In the genomic region with DNA sequence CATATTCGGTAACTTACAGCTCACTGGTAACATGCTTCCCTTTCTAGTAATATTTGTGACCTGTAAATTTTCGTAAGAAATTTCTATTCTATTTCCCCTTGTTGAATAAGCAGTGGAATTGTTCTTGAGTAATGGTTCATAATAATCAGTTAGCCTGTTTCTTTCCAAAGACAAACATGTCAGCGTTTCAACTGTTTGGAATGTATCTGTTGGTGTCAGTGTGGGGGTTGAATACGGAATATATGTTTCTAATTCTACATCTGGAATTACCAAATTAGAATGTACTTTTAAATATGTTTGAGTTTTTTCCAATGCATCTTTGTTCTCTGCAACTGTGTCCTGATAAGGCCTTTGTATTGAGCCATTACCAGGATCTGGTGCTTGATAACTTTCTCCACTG, we compare ENCODE assay signal across 15 cellular contexts. TPM values are rescaled to one million over a fixed set of nuclear protein-coding genes. Genes with fewer than 3 reads are reported as not detected.
DNase-seq lines count a peak whose midpoint lies in the region; ATAC-seq and TF ChIP-seq lines count a peak whose summit lies in the region.
"Had no signal": no experiment of that assay in that cellular context is flagged by ENCODE, and none has a peak within 500 bp of the region (broad histone marks: within the 10 kb centered on the region; RNA-seq: fewer than 3 reads in every experiment).

No MANE protein-coding gene starts in this region.

- H3K9ac ChIP-seq in mesendoderm (ENCODE audit: low read length) = no peak overlapping the region

- intact Hi-C loops in left ventricle myocardium inferior (cut with micrococcal nuclease) = loop anchor here (10.0 kb wide), 1 partner anchor 261 kb away; a partner anchor contains a TSS
- intact Hi-C loops in heart left ventricle (cut with DNase I) = loop anchor here (2.0 to 10.0 kb wide), 15 partner anchors 209 to 834 kb away; a partner anchor contains a TSS
- intact Hi-C loops in dorsolateral prefrontal cortex (cut with DNase I) = loop anchor here in 1 of 2 donors (10.0 kb wide), 4 partner anchors 71 to 821 kb away; a partner anchor contains a TSS

- DNase-seq in left ventricle myocardium inferior (no peak), heart left ventricle (no peak), dorsolateral prefrontal cortex (no peak), mesendoderm (no peak), HPDE6-E6E7 (ENCODE audit: extremely low spot score) (no peak), NCI-H2107 (lab: John Stamatoyannopoulos, UW) (no peak)
- no peak for DNase-seq in stimulated activated naive B cell treated with anti-CD40 and anti-IgM and Interleukin-4, amounts not matched to agents 10 μg/mL and 1 μg/mL and 100 μg/mL, for 72 hours
- DNase-seq: ACHN, head of caudate nucleus, kidney glomerular epithelial cell, NCI-H2029, psoas muscle had no signal

- peaks cover 6 to 22% of the 10 kb centered on the region in 2 donors for H3K4me1 Mint-ChIP-seq in stimulated activated naive B cell treated with anti-CD40 and anti-IgM and Interleukin-4, amounts not matched to agents 10 μg/mL and 1 μg/mL and 100 μg/mL, for 72 hours

- H3K27ac ChIP-seq in left ventricle myocardium inferior (replicated peaks) (peak overlapping the region; percentile 92), heart left ventricle (no peak overlapping the region), dorsolateral prefrontal cortex (peak overlapping the region in 34 of 59 donors; percentile 2 to 97 (median 87)), mesendoderm (ENCODE audit: low read depth, low read length) (no peak overlapping the region)
- H3K27ac ChIP-seq: psoas muscle had no signal

- no peak overlapping the region for H2BK5ac ChIP-seq in mesendoderm (ENCODE audit: low read length)

- WGBS in heart left ventricle, 4 donors = 82 to 87% (median 85%) methylated on average over 4 of the region's 4 CpGs
- no CpG with 5 or more reads among the region's 4 CpGs for WGBS in mesendoderm (ENCODE audit: extremely low coverage, insufficient coverage, low lambda C conversion rate)

- no peak overlapping the region for H3K4me3 Mint-ChIP-seq in stimulated activated naive B cell treated with anti-CD40 and anti-IgM and Interleukin-4, amounts not matched to agents 10 μg/mL and 1 μg/mL and 100 μg/mL, for 72 hours

- no peak overlapping the region for H3K23ac ChIP-seq in mesendoderm (ENCODE audit: low read length)

- no peak overlapping the region for H2BK15ac ChIP-seq in mesendoderm (replicated peaks; ENCODE audit: low read depth)

- H4K8ac ChIP-seq in mesendoderm (ENCODE audit: low read depth, low read length) = peak overlapping the region; percentile 76

- no peak overlapping the region for H2BK120ac ChIP-seq in mesendoderm (ENCODE audit: low read depth, low read length)

- H2AK5ac ChIP-seq in mesendoderm (ENCODE audit: low read length) = no peak overlapping the region

- no peaks in the 10 kb centered on the region for H3K9me3 Mint-ChIP-seq in stimulated activated naive B cell treated with anti-CD40 and anti-IgM and Interleukin-4, amounts not matched to agents 10 μg/mL and 1 μg/mL and 100 μg/mL, for 72 hours

- no peak overlapping the region for H3K27ac Mint-ChIP-seq in stimulated activated naive B cell treated with anti-CD40 and anti-IgM and Interleukin-4, amounts not matched to agents 10 μg/mL and 1 μg/mL and 100 μg/mL, for 72 hours

- H3K27me3 Mint-ChIP-seq in stimulated activated naive B cell treated with anti-CD40 and anti-IgM and Interleukin-4, amounts not matched to agents 10 μg/mL and 1 μg/mL and 100 μg/mL, for 72 hours = no peaks in the 10 kb centered on the region

- H3K4ac ChIP-seq in mesendoderm (ENCODE audit: low read depth, low read length) = no peak overlapping the region

- no peak overlapping the region for H3K18ac ChIP-seq in mesendoderm (ENCODE audit: low read length)

- H3K36me3 Mint-ChIP-seq in stimulated activated naive B cell treated with anti-CD40 and anti-IgM and Interleukin-4, amounts not matched to agents 10 μg/mL and 1 μg/mL and 100 μg/mL, for 72 hours = peaks cover 6 to 9% of the 10 kb centered on the region in 2 donors

- H3K27me3 ChIP-seq in left ventricle myocardium inferior (ENCODE audit: low read depth) = no peaks in the 10 kb centered on the region
- H3K27me3 ChIP-seq in heart left ventricle = no peaks in the 10 kb centered on the region
- no peaks in the 10 kb centered on the region for H3K27me3 ChIP-seq in dorsolateral prefrontal cortex
- no peaks in the 10 kb centered on the region for H3K27me3 ChIP-seq in mesendoderm (ENCODE audit: insufficient read depth, low read length, poor library complexity)
- H3K27me3 ChIP-seq: suprapubic skin had no signal

- H3K79me2 ChIP-seq in mesendoderm (ENCODE audit: control insufficient read depth, insufficient read depth, low read length) = peaks cover 3% of the 10 kb centered on the region

- no peak overlapping the region for H4K5ac ChIP-seq in mesendoderm (ENCODE audit: low read length)

- no peak for ATAC-seq in heart left ventricle
- ATAC-seq in stimulated activated naive B cell treated with anti-CD40 and anti-IgM and Interleukin-4, amounts not matched to agents 10 μg/mL and 1 μg/mL and 100 μg/mL, for 72 hours (replicated peaks) = no peak
- ATAC-seq in HG02852 (IDR thresholded peaks at IDR 0.05; ENCODE audit: unreplicated experiment) = no peak
- ATAC-seq: Panc1 had no signal

- H3K36me3 ChIP-seq in left ventricle myocardium inferior (no peaks in the 10 kb centered on the region), heart left ventricle (no peaks in the 10 kb centered on the region), mesendoderm (ENCODE audit: control insufficient read depth, insufficient read depth, low read length) (no peaks in the 10 kb centered on the region)
- H3K36me3 ChIP-seq: suprapubic skin had no signal

- H3K4me1 ChIP-seq in left ventricle myocardium inferior (peaks cover 59% of the 10 kb centered on the region), heart left ventricle (peaks cover 0 to 42% (median 25%) of the 10 kb centered on the region in 12 donors), mesendoderm (ENCODE audit: control insufficient read depth, low read depth, low read length) (no peaks in the 10 kb centered on the region)

- no peak for TF ChIP-seq POLR2A in heart left ventricle (IDR thresholded peaks at IDR 0.05)

- H3K4me3 ChIP-seq in left ventricle myocardium inferior (no peak overlapping the region), heart left ventricle (no peak overlapping the region), dorsolateral prefrontal cortex (peak overlapping the region in 16 of 59 donors; percentile 75 to 94 (median 84)), mesendoderm (ENCODE audit: low read length) (no peak overlapping the region)

- TF ChIP-seq CTCF in left ventricle myocardium inferior (IDR thresholded peaks at IDR 0.05; ENCODE audit: borderline replicate concordance) = no peak
- TF ChIP-seq CTCF in heart left ventricle (IDR thresholded peaks at IDR 0.05) = no peak
- TF ChIP-seq CTCF in dorsolateral prefrontal cortex (IDR thresholded peaks at IDR 0.05 in 54 of 56, conservative IDR thresholded peaks at IDR 0.05 in 2 of 56; ENCODE audit: low read depth in 1 of 56, partially characterized antibody in 56 of 56) = no peak

- H3K9me3 ChIP-seq in left ventricle myocardium inferior (replicated peaks) (no peaks in the 10 kb centered on the region), heart left ventricle (no peaks in the 10 kb centered on the region)
- H3K9me3 ChIP-seq: psoas muscle, suprapubic skin had no signal

- H3K79me1 ChIP-seq in mesendoderm (ENCODE audit: low read length) = peaks cover 4% of the 10 kb centered on the region

- H3K56ac ChIP-seq in mesendoderm (ENCODE audit: low read length) = no peak overlapping the region

- H3K4me2 ChIP-seq in mesendoderm (ENCODE audit: low read length) = no peak overlapping the region

RNA-seq across cellular contexts. Expression of a gene that starts 2.0 kb away (rescaled TPM):
- total RNA-seq in left ventricle myocardium inferior = 8.8 TPM
- total RNA-seq in heart left ventricle = 10 to 100 TPM in 3 of 9 donors, 1 to 10 TPM in 6; 5.7 to 13.4 (median 9.5) TPM
- polyA plus RNA-seq in heart left ventricle = 1 to 10 TPM; 4.5 to 4.6 TPM
- 10 to 100 TPM in 119 of 120 experiments, 1 to 10 TPM in 1; 9.8 to 20.9 (median 14.8) TPM for total RNA-seq in dorsolateral prefrontal cortex
- polyA plus RNA-seq in mesendoderm (2013, experiment 1 of 2) = 4.1 TPM
- polyA plus RNA-seq in mesendoderm (2013, experiment 2 of 2) = 4.1 TPM

Comparison
In these comparisons a context has a peak if more than half of its experiments do, and no peak if none do; other contexts are left out.
1. H3K27ac ChIP-seq: peak in left ventricle myocardium inferior (single experiment) and dorsolateral prefrontal cortex (34 of 59); none in heart left ventricle (0 of 12) and mesendoderm (single experiment).